ENCODE assay signal across 8 cellular contexts in the genomic region with DNA sequence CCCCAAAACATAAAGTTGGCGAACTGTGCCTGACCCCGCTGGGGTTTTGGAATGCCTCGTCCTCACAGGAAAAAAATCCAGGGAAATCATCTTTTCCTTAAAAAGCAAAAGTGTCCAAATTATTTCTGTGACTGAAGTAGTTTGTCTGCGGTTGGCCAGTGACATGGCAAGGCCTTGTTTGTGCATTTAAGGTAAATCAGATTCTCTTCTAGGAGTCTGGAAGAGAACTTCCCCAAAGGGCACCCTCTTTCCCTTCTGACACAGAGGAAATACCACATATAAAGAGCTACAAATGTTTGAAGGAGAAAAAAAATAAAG. TPM values are rescaled to one million over a fixed set of nuclear protein-coding genes. Genes with fewer than 3 reads are reported as not detected.
DNase-seq lines count a peak whose midpoint lies in the region; ATAC-seq and TF ChIP-seq lines count a peak whose summit lies in the region.

No MANE protein-coding gene starts in this region.

- peaks cover 2% of the 10 kb centered on the region for H3K36me3 Mint-ChIP-seq in activated CD4-positive, alpha-beta T cell treated with anti-CD3 and anti-CD28 coated beads for 36 hours (ENCODE audit: low read depth)
- H3K36me3 Mint-ChIP-seq in activated CD4-positive, alpha-beta T cell treated with anti-CD3 and anti-CD28 coated beads, Interleukin-2, amount 10 ng/mL, durations not matched to agents 24 days and 14 days (ENCODE audit: low read depth) = peaks cover 3% of the 10 kb centered on the region
- H3K36me3 Mint-ChIP-seq in activated naive CD8-positive, alpha-beta T cell treated with anti-CD3 and anti-CD28 coated beads, Interleukin-2, amount 50 U/mL, for 24 hours (ENCODE audit: low read depth) = peaks cover 4% of the 10 kb centered on the region

- peak overlapping the region; percentile 86 for H3K4me3 Mint-ChIP-seq in activated CD4-positive, alpha-beta T cell treated with anti-CD3 and anti-CD28 coated beads for 36 hours
- no peak overlapping the region for H3K4me3 Mint-ChIP-seq in activated CD4-positive, alpha-beta T cell treated with anti-CD3 and anti-CD28 coated beads, Interleukin-2, amount 10 ng/mL, durations not matched to agents 24 days and 14 days
- peak overlapping the region; percentile 95 for H3K4me3 Mint-ChIP-seq in activated naive CD8-positive, alpha-beta T cell treated with anti-CD3 and anti-CD28 coated beads, Interleukin-2, amount 50 U/mL, for 24 hours

- H3K27ac ChIP-seq in layer of hippocampus (ENCODE audit: low read depth, low read length) (peak overlapping the region; percentile 78), testis (peak overlapping the region; percentile 76 to 79)

- peaks cover 18% of the 10 kb centered on the region for H3K4me1 ChIP-seq in testis

- POLR2A ChIA-PET in activated CD4-positive, alpha-beta T cell treated with anti-CD3 and anti-CD28 coated beads for 36 hours (lab: Charles Lee) = no interaction called here

- H3K27me3 ChIP-seq in layer of hippocampus (ENCODE audit: control insufficient read depth, insufficient read depth, low read length) (no peaks in the 10 kb centered on the region), testis (no peaks in the 10 kb centered on the region)

- H3K36me3 ChIP-seq in testis (ENCODE audit: low read depth, missing control alignments) = no peaks in the 10 kb centered on the region

- H3K27me3 Mint-ChIP-seq in activated CD4-positive, alpha-beta T cell treated with anti-CD3 and anti-CD28 coated beads for 36 hours = no peaks in the 10 kb centered on the region
- H3K27me3 Mint-ChIP-seq in activated CD4-positive, alpha-beta T cell treated with anti-CD3 and anti-CD28 coated beads, Interleukin-2, amount 10 ng/mL, durations not matched to agents 24 days and 14 days = peaks cover 12% of the 10 kb centered on the region
- peaks cover 1% of the 10 kb centered on the region for H3K27me3 Mint-ChIP-seq in activated naive CD8-positive, alpha-beta T cell treated with anti-CD3 and anti-CD28 coated beads, Interleukin-2, amount 50 U/mL, for 24 hours

- ATAC-seq in activated CD4-positive, alpha-beta T cell treated with anti-CD3 and anti-CD28 coated beads for 36 hours = no peak
- no peak for ATAC-seq in activated naive CD8-positive, alpha-beta T cell treated with anti-CD3 and anti-CD28 coated beads, Interleukin-2, amount 50 U/mL, for 24 hours
- no peak for ATAC-seq in GM18858 (IDR thresholded peaks at IDR 0.05; ENCODE audit: unreplicated experiment)

- H3K4me1 Mint-ChIP-seq in activated CD4-positive, alpha-beta T cell treated with anti-CD3 and anti-CD28 coated beads for 36 hours = peaks cover 5% of the 10 kb centered on the region
- peaks cover 9% of the 10 kb centered on the region for H3K4me1 Mint-ChIP-seq in activated CD4-positive, alpha-beta T cell treated with anti-CD3 and anti-CD28 coated beads, Interleukin-2, amount 10 ng/mL, durations not matched to agents 24 days and 14 days
- H3K4me1 Mint-ChIP-seq in activated naive CD8-positive, alpha-beta T cell treated with anti-CD3 and anti-CD28 coated beads, Interleukin-2, amount 50 U/mL, for 24 hours = peaks cover 23% of the 10 kb centered on the region

- no peak for DNase-seq in activated CD4-positive, alpha-beta T cell treated with anti-CD3 and anti-CD28 coated beads for 36 hours
- no peak for DNase-seq in activated CD4-positive, alpha-beta T cell treated with anti-CD3 and anti-CD28 coated beads, Interleukin-2, amount 10 ng/mL, durations not matched to agents 24 days and 14 days
- no peak for DNase-seq in activated naive CD8-positive, alpha-beta T cell treated with anti-CD3 and anti-CD28 coated beads, Interleukin-2, amount 50 U/mL, for 24 hours
- DNase-seq in testis (no peak), NCI-H2107 treated with DMSO at 0.1 percent for 48 hours (lab: John Stamatoyannopoulos, UW; ENCODE audit: unreplicated experiment) (no peak), mucosa of gallbladder (ENCODE audit: low spot score) (no peak)

- no peak for TF ChIP-seq CTCF in testis (IDR thresholded peaks at IDR 0.05)

- CTCF ChIA-PET in activated CD4-positive, alpha-beta T cell treated with anti-CD3 and anti-CD28 coated beads for 36 hours (lab: Charles Lee) = no interaction called here

- H3K27ac Mint-ChIP-seq in activated CD4-positive, alpha-beta T cell treated with anti-CD3 and anti-CD28 coated beads for 36 hours = peak overlapping the region; percentile 72
- no peak overlapping the region for H3K27ac Mint-ChIP-seq in activated CD4-positive, alpha-beta T cell treated with anti-CD3 and anti-CD28 coated beads, Interleukin-2, amount 10 ng/mL, durations not matched to agents 24 days and 14 days
- H3K27ac Mint-ChIP-seq in activated naive CD8-positive, alpha-beta T cell treated with anti-CD3 and anti-CD28 coated beads, Interleukin-2, amount 50 U/mL, for 24 hours = peak overlapping the region; percentile 91

- no peak for TF ChIP-seq POLR2A in testis (IDR thresholded peaks at IDR 0.05)

- intact Hi-C loops in activated CD4-positive, alpha-beta T cell treated with anti-CD3 and anti-CD28 coated beads for 36 hours (cut with DNase I, micrococcal nuclease) = loop anchor here (1.0 to 5.0 kb wide), 6 partner anchors 88 to 920 kb away; a partner anchor contains a TSS
- intact Hi-C loops in activated CD4-positive, alpha-beta T cell treated with anti-CD3 and anti-CD28 coated beads, Interleukin-2, amount 10 ng/mL, durations not matched to agents 24 days and 14 days (cut with micrococcal nuclease) = loop anchor here (1.0 to 5.0 kb wide), 4 partner anchors 45 to 207 kb away; a partner anchor contains a TSS
- intact Hi-C loops in testis (cut with DNase I; ENCODE audit: low total_unique reads) = no loop called here

- peak overlapping the region; percentile 83 to 87 for H3K4me3 ChIP-seq in testis

- peaks cover 3% of the 10 kb centered on the region for H3K9me3 Mint-ChIP-seq in activated CD4-positive, alpha-beta T cell treated with anti-CD3 and anti-CD28 coated beads for 36 hours (ENCODE audit: low read depth)
- H3K9me3 Mint-ChIP-seq in activated CD4-positive, alpha-beta T cell treated with anti-CD3 and anti-CD28 coated beads, Interleukin-2, amount 10 ng/mL, durations not matched to agents 24 days and 14 days = no peaks in the 10 kb centered on the region
- no peaks in the 10 kb centered on the region for H3K9me3 Mint-ChIP-seq in activated naive CD8-positive, alpha-beta T cell treated with anti-CD3 and anti-CD28 coated beads, Interleukin-2, amount 50 U/mL, for 24 hours

- WGBS in testis, 2 donors = 3 to 8% methylated on average over 4 of the region's 4 CpGs

- H3K9me3 ChIP-seq in testis = no peaks in the 10 kb centered on the region

RNA-seq across cellular contexts. Expression of a gene that starts 0.7 kb away (rescaled TPM):
- 10 to 100 TPM; 53.1 to 61.4 TPM for total RNA-seq in activated CD4-positive, alpha-beta T cell treated with anti-CD3 and anti-CD28 coated beads for 36 hours
- 34.8 and 40.7 TPM in 2 replicates for total RNA-seq in activated CD4-positive, alpha-beta T cell treated with anti-CD3 and anti-CD28 coated beads, Interleukin-2, amount 10 ng/mL, durations not matched to agents 24 days and 14 days
- total RNA-seq in testis (10 to 100 TPM; 77.2 to 96.0 TPM), mucosa of gallbladder (566 TPM)
- 126 TPM for polyA plus RNA-seq in testis (ENCODE audit: insufficient read depth, low read depth, low replicate concordance)

RNA-seq across cellular contexts. Expression of a gene that starts 23.1 kb away (rescaled TPM):
- not detected for total RNA-seq in activated CD4-positive, alpha-beta T cell treated with anti-CD3 and anti-CD28 coated beads for 36 hours
- not detected in 2 replicates for total RNA-seq in activated CD4-positive, alpha-beta T cell treated with anti-CD3 and anti-CD28 coated beads, Interleukin-2, amount 10 ng/mL, durations not matched to agents 24 days and 14 days
- 10 to 100 TPM in 1 of 2 donors, 1 to 10 TPM in 1; 9.8 to 22.1 TPM for total RNA-seq in testis
- polyA plus RNA-seq in testis (ENCODE audit: insufficient read depth, low read depth, low replicate concordance) = 13.7 TPM
- total RNA-seq in mucosa of gallbladder = not detected

Comparison
In these comparisons a context has a peak if more than half of its experiments do, and no peak if none do; other contexts are left out.
1. RNA of a gene that starts 23.1 kb away (total RNA-seq): 9.8 to 22.1 TPM in testis; not detected in activated CD4-positive, alpha-beta T cell treated with anti-CD3 and anti-CD28 coated beads for 36 hours, not detected in activated CD4-positive, alpha-beta T cell treated with anti-CD3 and anti-CD28 coated beads, Interleukin-2, amount 10 ng/mL, durations not matched to agents 24 days and 14 days and not detected in mucosa of gallbladder (single experiment); every median in the first group is over 10 times any median in the second.